Comparison of ENCODE assay signal across 8 cellular contexts in the genomic region with DNA sequence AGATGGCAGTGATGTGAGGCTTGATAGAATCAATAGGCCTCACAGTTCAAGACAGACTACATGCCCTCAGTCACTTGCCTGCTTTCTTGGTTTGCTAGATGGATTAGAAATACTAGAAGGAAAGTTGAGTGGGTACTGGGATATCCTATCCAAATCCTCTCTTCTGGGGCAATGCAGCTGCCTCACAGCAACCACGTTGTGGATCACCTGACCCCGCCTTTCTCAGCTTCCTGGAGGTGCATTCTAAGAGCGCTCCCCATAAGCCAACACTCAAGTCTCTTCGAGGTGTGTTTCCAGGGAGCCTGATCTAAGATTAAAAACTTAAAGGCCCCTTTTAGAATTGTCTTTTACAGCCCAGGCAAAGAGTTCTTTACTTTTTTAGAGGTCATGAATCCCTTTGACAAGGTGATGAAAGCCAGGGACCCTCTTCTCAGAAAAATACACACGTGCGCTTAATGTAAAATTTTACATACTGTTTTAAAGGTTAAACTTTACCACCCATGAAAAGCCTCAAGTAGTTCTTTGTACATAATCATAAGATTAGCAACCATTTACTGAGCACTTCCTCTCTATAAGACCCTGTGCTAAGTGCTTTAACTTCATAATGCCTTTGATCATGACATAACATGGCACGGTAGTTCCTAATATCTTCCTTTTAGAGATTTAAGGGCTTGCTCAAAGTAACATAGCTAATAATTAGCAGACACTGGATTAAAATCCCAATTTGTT. TPM values are rescaled to one million over a fixed set of nuclear protein-coding genes. Genes with fewer than 3 reads are reported as not detected.
DNase-seq lines count a peak whose midpoint lies in the region; ATAC-seq and TF ChIP-seq lines count a peak whose summit lies in the region.

No MANE protein-coding gene starts in this region.

- H3K4me3 ChIP-seq in fibroblast of villous mesenchyme (ENCODE audit: low read depth, low read length) (peak overlapping the region; percentile 82), skeletal muscle satellite cell (ENCODE audit: low read length) (peak overlapping the region; percentile 84)

- no peak for TF ChIP-seq CTCF in fibroblast of villous mesenchyme (IDR thresholded peaks at IDR 0.05; ENCODE audit: insufficient read depth, low read depth, low read length)

- peak; percentile 61 for DNase-seq in activated CD8-positive, alpha-beta memory T cell treated with anti-CD3 and anti-CD28 coated beads, Interleukin-2, amount 50 U/mL, for 48 hours
- DNase-seq in fibroblast of villous mesenchyme (ENCODE audit: low read depth), result no peak
- DNase-seq in mesenteric fat pad (ENCODE audit: low spot score), result no peak
- no peak for DNase-seq in NCI-H526 treated with DMSO at 0.1 percent for 48 hours (lab: John Stamatoyannopoulos, UW)

- no peaks in the 10 kb centered on the region for H3K27me3 ChIP-seq in skeletal muscle satellite cell (ENCODE audit: control insufficient read depth, insufficient read depth, low read length)

- no peaks in the 10 kb centered on the region for H3K9me3 ChIP-seq in skeletal muscle satellite cell (replicated peaks; ENCODE audit: low read length)

- peak overlapping the region; percentile 42 for H3K9ac ChIP-seq in skeletal muscle satellite cell (ENCODE audit: low read depth, low read length)

- ATAC-seq in GM19035 (IDR thresholded peaks at IDR 0.05; ENCODE audit: unreplicated experiment), result peak; percentile 12
- peak; percentile 8 for ATAC-seq in HG03354 (IDR thresholded peaks at IDR 0.05; ENCODE audit: poor library complexity, severe bottlenecking, unreplicated experiment)
- ATAC-seq in HG03520 (IDR thresholded peaks at IDR 0.05; ENCODE audit: unreplicated experiment), result no peak

- peak overlapping the region; percentile 81 for H3K4me2 ChIP-seq in skeletal muscle satellite cell (ENCODE audit: low read length)

- peaks cover 38% of the 10 kb centered on the region for H3K36me3 ChIP-seq in skeletal muscle satellite cell (ENCODE audit: insufficient read depth, low read length)

- peaks cover 22% of the 10 kb centered on the region for H3K4me1 ChIP-seq in skeletal muscle satellite cell (ENCODE audit: control insufficient read depth, insufficient read depth, low read length)

RNA-seq across cellular contexts. Expression of gene RPL34, which starts 0.8 kb away (rescaled TPM):
- total RNA-seq in fibroblast of villous mesenchyme, result 449 and 536 TPM in 2 replicates
- 612 and 910 TPM in 2 replicates for total RNA-seq in skeletal muscle satellite cell (2012; rRNA removed)
- 942 TPM for total RNA-seq in mesenteric fat pad

RNA-seq across cellular contexts. Expression of gene OSTC, which starts 30.9 kb away (rescaled TPM):
- 277 and 451 TPM in 2 replicates for total RNA-seq in fibroblast of villous mesenchyme
- total RNA-seq in skeletal muscle satellite cell (2012; rRNA removed), result 325 and 395 TPM in 2 replicates
- 82.3 TPM for total RNA-seq in mesenteric fat pad
